Comparison of ENCODE assay signal across 24 cellular contexts in genomic region chr2:48719480-48720177, GRCh38. TPM values are rescaled to one million over a fixed set of nuclear protein-coding genes. Genes with fewer than 3 reads are reported as not detected.
DNase-seq lines count a peak whose midpoint lies in the region; ATAC-seq, FAIRE-seq and TF ChIP-seq lines count a peak whose summit lies in the region.
"Had no signal": no experiment of that assay in that cellular context is flagged by ENCODE, and none has a peak within 500 bp of the region (broad histone marks: within the 10 kb centered on the region; RNA-seq: fewer than 3 reads in every experiment).

No MANE protein-coding gene starts in this region.

- peaks cover 0 to 29% (median 5%) of the 10 kb centered on the region in 4 donors for H3K4me1 ChIP-seq in upper lobe of left lung
- H3K4me1 ChIP-seq in naive thymus-derived CD4-positive, alpha-beta T cell (ENCODE audit: control insufficient read depth in 2 of 2, insufficient read depth in 2 of 2, low read length in 2 of 2), result no peaks in the 10 kb centered on the region

- H3K4me3 Mint-ChIP-seq in naive thymus-derived CD4-positive, alpha-beta T cell, result no peak overlapping the region
- H3K4me3 Mint-ChIP-seq: activated CD4-positive, alpha-beta memory T cell treated with anti-CD3 and anti-CD28 coated beads for 36 hours; activated naive CD4-positive, alpha-beta T cell treated with anti-CD3 and anti-CD28 coated beads, Interleukin-2, amount 10 ng/mL, durations not matched to agents 7 days and 5 days had no signal

- no peaks in the 10 kb centered on the region for H3K36me3 Mint-ChIP-seq in naive thymus-derived CD4-positive, alpha-beta T cell
- H3K36me3 Mint-ChIP-seq: activated CD4-positive, alpha-beta memory T cell treated with anti-CD3 and anti-CD28 coated beads for 36 hours; activated naive CD4-positive, alpha-beta T cell treated with anti-CD3 and anti-CD28 coated beads, Interleukin-2, amount 10 ng/mL, durations not matched to agents 7 days and 5 days had no signal

- no peaks in the 10 kb centered on the region for H3K36me3 ChIP-seq in upper lobe of left lung
- no peaks in the 10 kb centered on the region for H3K36me3 ChIP-seq in naive thymus-derived CD4-positive, alpha-beta T cell (ENCODE audit: control insufficient read depth in 2 of 3, insufficient read depth in 3 of 3, low read length in 3 of 3)

- in situ Hi-C loops in SK-MEL-5 (cut with HindIII; ENCODE audit: low pct_unique_long_range_greater_than_20kb, low sequenced_read_pairs), result no loop called here

- H3K4me3 ChIP-seq in upper lobe of left lung, result no peak overlapping the region
- no peak overlapping the region for H3K4me3 ChIP-seq in naive thymus-derived CD4-positive, alpha-beta T cell (ENCODE audit: low read length)
- H3K4me3 ChIP-seq: GM23248 had no signal

- CTCF ChIA-PET in naive thymus-derived CD4-positive, alpha-beta T cell (lab: Charles Lee), result no interaction called here

- peak in 1 of 4 donors; percentile 50 for TF ChIP-seq EP300 in upper lobe of left lung (IDR thresholded peaks at IDR 0.05)

- no peak for TF ChIP-seq POLR2A in upper lobe of left lung (IDR thresholded peaks at IDR 0.05)

- H3K27me3 Mint-ChIP-seq in naive thymus-derived CD4-positive, alpha-beta T cell, result peaks cover 6 to 29% (median 13%) of the 10 kb centered on the region in 5 donors
- H3K27me3 Mint-ChIP-seq: activated naive CD4-positive, alpha-beta T cell treated with anti-CD3 and anti-CD28 coated beads, Interleukin-2, amount 10 ng/mL, durations not matched to agents 7 days and 5 days had no signal

- POLR2A ChIA-PET in naive thymus-derived CD4-positive, alpha-beta T cell (lab: Charles Lee), result no interaction called here

- no peaks in the 10 kb centered on the region for H3K4me1 Mint-ChIP-seq in naive thymus-derived CD4-positive, alpha-beta T cell
- H3K4me1 Mint-ChIP-seq: activated naive CD4-positive, alpha-beta T cell treated with anti-CD3 and anti-CD28 coated beads, Interleukin-2, amount 10 ng/mL, durations not matched to agents 7 days and 5 days had no signal

- peak overlapping the region in 2 of 4 donors; percentile 48 to 53 for H3K27ac ChIP-seq in upper lobe of left lung
- H3K27ac ChIP-seq in naive thymus-derived CD4-positive, alpha-beta T cell (ENCODE audit: low read depth, low read length), result no peak overlapping the region
- H3K27ac ChIP-seq: GM23248 had no signal

- no peak overlapping the region for H3K27ac Mint-ChIP-seq in naive thymus-derived CD4-positive, alpha-beta T cell
- H3K27ac Mint-ChIP-seq: activated CD4-positive, alpha-beta memory T cell treated with anti-CD3 and anti-CD28 coated beads for 36 hours; activated naive CD4-positive, alpha-beta T cell treated with anti-CD3 and anti-CD28 coated beads, Interleukin-2, amount 10 ng/mL, durations not matched to agents 7 days and 5 days had no signal

- H3K9me3 Mint-ChIP-seq in naive thymus-derived CD4-positive, alpha-beta T cell, result peaks cover 0 to 3% (median 0%) of the 10 kb centered on the region in 11 donors
- H3K9me3 Mint-ChIP-seq: activated CD4-positive, alpha-beta memory T cell treated with anti-CD3 and anti-CD28 coated beads for 36 hours; activated naive CD4-positive, alpha-beta T cell treated with anti-CD3 and anti-CD28 coated beads, Interleukin-2, amount 10 ng/mL, durations not matched to agents 7 days and 5 days had no signal

- no peak for FAIRE-seq in GM19239 (lab: Jason Lieb, UNC)
- FAIRE-seq: D721Med had no signal

- no peaks in the 10 kb centered on the region for H3K9me3 ChIP-seq in upper lobe of left lung
- no peaks in the 10 kb centered on the region for H3K9me3 ChIP-seq in naive thymus-derived CD4-positive, alpha-beta T cell (ENCODE audit: control insufficient read depth in 2 of 3, low read length in 3 of 3)

- no peak for TF ChIP-seq CTCF in upper lobe of left lung (IDR thresholded peaks at IDR 0.05)

- intact Hi-C loops in naive thymus-derived CD4-positive, alpha-beta T cell (cut with micrococcal nuclease), result no loop called here

- WGBS in upper lobe of left lung, 2 donors, result 55% methylated on average over 3 of the region's 3 CpGs

- DNase-seq in NCI-H1105 treated with DMSO at 0.1 percent for 48 hours (lab: John Stamatoyannopoulos, UW) (peak; percentile 29), NCI-H1105 (lab: John Stamatoyannopoulos, UW) (no peak), SK-MEL-5 (ENCODE audit: low read depth, low spot score) (peak; percentile 33), medulla oblongata (ENCODE audit: extremely low spot score) (peak; percentile 68), upper lobe of left lung (peak in 1 of 2 donors; percentile 63), AML-193 (lab: John Stamatoyannopoulos, UW) (no peak), GM19239 (ENCODE audit: insufficient read length, low spot score) (no peak)
- DNase-seq in naive thymus-derived CD4-positive, alpha-beta T cell, result no peak
- DNase-seq: 8988T; activated CD4-positive, alpha-beta memory T cell treated with anti-CD3 and anti-CD28 coated beads for 36 hours; activated naive CD4-positive, alpha-beta T cell treated with anti-CD3 and anti-CD28 coated beads, Interleukin-2, amount 10 ng/mL, durations not matched to agents 7 days and 5 days; activated T-cell treated with anti-CD3 and anti-CD28 coated beads, Interleukin-2, amount 50 U/mL, for 1 hour; aorta; GM23248; Kasumi-1; NCI-H524 treated with DMSO at 0.1 percent for 48 hours; OCI-M1; SIG-M5; stimulated activated CD4-positive, alpha-beta T cell treated with anti-CD3 and anti-CD28 coated beads, Interleukin-2, amount 100 ng/mL, for 48 hours; T-helper 2 cell had no signal

- peak; percentile 57 to 86 for ATAC-seq in upper lobe of left lung (ENCODE audit: low FRiP score in 2 of 2)
- no peak for ATAC-seq in naive thymus-derived CD4-positive, alpha-beta T cell

- no peaks in the 10 kb centered on the region for H3K27me3 ChIP-seq in upper lobe of left lung
- peaks cover 0 to 4% of the 10 kb centered on the region in 2 donors for H3K27me3 ChIP-seq in naive thymus-derived CD4-positive, alpha-beta T cell (ENCODE audit: control insufficient read depth in 2 of 2, insufficient read depth in 2 of 2, low read length in 2 of 2)

RNA-seq across cellular contexts. Expression of gene LHCGR, which starts 35.9 kb away (rescaled TPM):
- total RNA-seq in SK-MEL-5 (2014; rRNA removed; shearing (Covaris generic)), result not detected in 2 replicates
- polyA plus RNA-seq in SK-MEL-5 (2015; cell fraction: cytosol; rRNA removed), result not detected in 2 replicates
- polyA plus RNA-seq in SK-MEL-5 (2015; cell fraction: nucleus; rRNA removed), result not detected in 2 replicates
- total RNA-seq in upper lobe of left lung, result under 1 TPM in 1 of 6 donors, not detected in 5; 0.72 TPM
- not detected for total RNA-seq in naive thymus-derived CD4-positive, alpha-beta T cell
- not detected for polyA plus RNA-seq in naive thymus-derived CD4-positive, alpha-beta T cell
- total RNA-seq: activated CD4-positive, alpha-beta memory T cell treated with anti-CD3 and anti-CD28 coated beads for 36 hours; GM23248; HT1080; osteoblast had no signal
- polyA plus RNA-seq: aorta, BJ, GM23248 had no signal

Comparison
In these comparisons a context has a peak if more than half of its experiments do, and no peak if none do; other contexts are left out.
1. DNase-seq: peak in NCI-H1105 treated with DMSO at 0.1 percent for 48 hours (single experiment), SK-MEL-5 (single experiment) and medulla oblongata (single experiment); none in NCI-H1105 (single experiment), naive thymus-derived CD4-positive, alpha-beta T cell (0 of 9), AML-193 (0 of 2) and GM19239 (single experiment).